ENCODE assay signal across 24 cellular contexts in the genomic region with DNA sequence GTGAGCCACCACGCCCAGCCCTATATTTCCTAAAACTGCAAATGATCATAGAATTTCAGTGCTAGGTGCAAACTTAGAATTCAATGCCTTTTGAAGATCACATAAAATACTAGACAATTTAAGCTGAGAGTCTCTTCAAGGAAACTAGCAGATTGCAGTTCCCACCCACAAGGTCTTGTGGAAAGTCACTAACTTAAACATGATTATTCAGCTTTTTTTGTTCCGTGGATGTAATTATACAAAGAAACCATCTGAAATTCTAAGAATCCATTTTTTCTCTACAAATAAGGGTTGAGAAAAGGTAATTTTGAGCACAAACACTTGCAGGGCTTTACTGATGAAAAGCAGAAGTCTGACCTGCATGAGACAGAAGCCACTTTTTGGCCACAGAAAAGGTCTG.
"Had no signal": no experiment of that assay in that cellular context is flagged by ENCODE, and none has a peak within 500 bp of the region (broad histone marks: within the 10 kb centered on the region; RNA-seq: fewer than 3 reads in every experiment).

No MANE protein-coding gene starts in this region.

- H3K27me3 ChIP-seq: MG63, SJSA1 had no signal

- ATAC-seq: HepG2 had no signal

- H3K27ac Mint-ChIP-seq: IgD-negative memory B cell had no signal

- H3K27ac ChIP-seq: SJSA1, SK-N-MC had no signal

- FAIRE-seq: HepG2, RCC 7860 had no signal

- H3K4me3 ChIP-seq: MG63, SJSA1, SK-N-MC had no signal

- H3K36me3 ChIP-seq: MG63 had no signal

- H3K27me3 Mint-ChIP-seq: IgD-negative memory B cell had no signal

- DNase-seq: KBM-7, MG63, NCI-H1092, NCI-H1105 treated with DMSO at 0.1 percent for 48 hours, NCI-H1417 treated with DMSO at 0.1 percent for 48 hours, NCI-H146, NCI-H1694 treated with DMSO at 0.1 percent for 48 hours, NCI-H1930, NCI-H2081 treated with DMSO at 0.1 percent for 48 hours, NCI-H2171, NCI-H226, NCI-H446, NCI-H510A, NCI-H524 treated with DMSO at 0.1 percent for 48 hours, NCI-H69, NCI-H774, Right ventricle myocardium superior, RPMI8226, SIG-M5 had no signal

- H3K9me3 ChIP-seq: MG63, SJSA1 had no signal

- H3K36me3 Mint-ChIP-seq: IgD-negative memory B cell had no signal
